Comparison of ENCODE assay signal across 8 cellular contexts in genomic region chr3:5187152-5187919, GRCh38. TPM values are rescaled to one million over a fixed set of nuclear protein-coding genes. Genes with fewer than 3 reads are reported as not detected.
DNase-seq lines count a peak whose midpoint lies in the region; ATAC-seq, FAIRE-seq and TF ChIP-seq lines count a peak whose summit lies in the region.

TSS of gene EDEM1 (plus strand) at chr3:5187707. CDS start at chr3:5187806, 99 bp downstream.

- peak within 1 kb of the TSS; percentile 95 for H3K27ac Mint-ChIP-seq in activated T-cell treated with anti-CD3 and anti-CD28 coated beads, Interleukin-2, amount 50 U/mL, for 72 hours

- peak within 1 kb of the TSS; percentile 90 for H3K23ac ChIP-seq in IMR-90 (ENCODE audit: low read depth, low read length)

- H2BK5ac ChIP-seq in IMR-90 (ENCODE audit: low read depth, low read length, poor library complexity, severe bottlenecking): peak within 1 kb of the TSS; percentile 88

- peak within 1 kb of the TSS; percentile 80 for H3K56ac ChIP-seq in IMR-90 (ENCODE audit: extremely low read depth, insufficient read depth, low read length)

- peak within 1 kb of the TSS; percentile 53 to 81 for H4K8ac ChIP-seq in IMR-90 (ENCODE audit: low read depth in 2 of 2, low read length in 2 of 2)

- H3K36me3 ChIP-seq in IMR-90 (ENCODE audit: control insufficient read depth, insufficient read depth, low read length): no peaks in the 10 kb centered on the region
- H3K36me3 ChIP-seq in esophagus squamous epithelium: peaks cover 0 to 16% (median 0%) of the 10 kb centered on the region in 3 donors

- peaks cover 17 to 32% of the 10 kb centered on the region in 2 donors for H3K36me3 Mint-ChIP-seq in activated T-cell treated with anti-CD3 and anti-CD28 coated beads, Interleukin-2, amount 50 U/mL, for 72 hours (ENCODE audit: insufficient read depth in 2 of 2)

- H4K20me1 ChIP-seq in IMR-90 (ENCODE audit: insufficient read depth, low read length): peaks cover 15% of the 10 kb centered on the region; the same call in 1 of the 2 replicates

- H3K18ac ChIP-seq in IMR-90 (ENCODE audit: low read depth, low read length): peak within 1 kb of the TSS; percentile 47

- H3K27me3 ChIP-seq in IMR-90 (ENCODE audit: control insufficient read depth, insufficient read depth, low read length) (no peaks in the 10 kb centered on the region), esophagus squamous epithelium (no peaks in the 10 kb centered on the region)

- in situ Hi-C loops in IMR-90 (cut with MboI; ENCODE audit: low sequenced_read_pairs): no loop called here

- H3K27me3 Mint-ChIP-seq in activated T-cell treated with anti-CD3 and anti-CD28 coated beads, Interleukin-2, amount 50 U/mL, for 72 hours (ENCODE audit: low read depth): no peaks in the 10 kb centered on the region

- peaks cover 30% of the 10 kb centered on the region for H3K4me1 Mint-ChIP-seq in activated T-cell treated with anti-CD3 and anti-CD28 coated beads, Interleukin-2, amount 50 U/mL, for 72 hours (ENCODE audit: low read depth)

- peak within 1 kb of the TSS; percentile 98 for H2AK9ac ChIP-seq in IMR-90 (replicated peaks; ENCODE audit: low read depth, low read length, poor library complexity)

- H3K4me3 ChIP-seq in IMR-90 (ENCODE audit: insufficient read depth, low read depth, low read length) (peak within 1 kb of the TSS; percentile 94), esophagus squamous epithelium (peak within 1 kb of the TSS; percentile 88 to 100 (median 94))

- peak within 1 kb of the TSS; percentile 97 to 99 for H3K4me3 Mint-ChIP-seq in activated T-cell treated with anti-CD3 and anti-CD28 coated beads, Interleukin-2, amount 50 U/mL, for 72 hours

- no peaks in the 10 kb centered on the region for H3K9me3 Mint-ChIP-seq in activated T-cell treated with anti-CD3 and anti-CD28 coated beads, Interleukin-2, amount 50 U/mL, for 72 hours

- peak; percentile 35 for DNase-seq in DMS153 treated with DMSO at 0.1 percent for 48 hours (lab: John Stamatoyannopoulos, UW; ENCODE audit: unreplicated experiment)
- peak; percentile 94 for DNase-seq in IMR-90
- DNase-seq in RCC 7860 (ENCODE audit: low spot score): peak; percentile 82
- peak; percentile 95 to 99 for DNase-seq in activated T-cell treated with anti-CD3 and anti-CD28 coated beads, Interleukin-2, amount 50 U/mL, for 72 hours
- DNase-seq in esophagus squamous epithelium (lab: John Stamatoyannopoulos, UW): peak; percentile 93
- DNase-seq in myocyte (ENCODE audit: low read depth): peak; percentile 96
- DNase-seq in stimulated activated CD8-positive, alpha-beta memory T cell treated with anti-CD3 and anti-CD28 coated beads, Interleukin-7, amount 100 ng/mL, for 4 hours (ENCODE audit: low read depth in 2 of 2): peak; percentile 81 to 89

- dilution Hi-C loops in IMR-90 (cut with HindIII; ENCODE audit: low sequenced_read_pairs, unreplicated experiment): no loop called here

- H2BK120ac ChIP-seq in IMR-90 (ENCODE audit: low read depth, low read length): no peak within 1 kb of the TSS

- POLR2A ChIA-PET in IMR-90 (lab: Charles Lee; ENCODE audit: unreplicated experiment): interaction anchor here (0.6 kb wide), 1 partner anchor 23 kb away, joined by 3 read pairs; no protein-coding TSS in a partner anchor

- H3K9me3 ChIP-seq in IMR-90 (ENCODE audit: control insufficient read depth, insufficient read depth, low read length) (no peaks in the 10 kb centered on the region), esophagus squamous epithelium (no peaks in the 10 kb centered on the region)

- H2BK20ac ChIP-seq in IMR-90 (ENCODE audit: low read depth, low read length): no peak within 1 kb of the TSS

- no peak for TF ChIP-seq RAD21 in IMR-90 (IDR thresholded peaks at IDR 0.05; ENCODE audit: low read length)

- peak within 1 kb of the TSS; percentile 92 for H3K9ac ChIP-seq in IMR-90 (ENCODE audit: low read depth, low read length)

- H3K79me1 ChIP-seq in IMR-90 (ENCODE audit: low read depth in 1 of 2, low read length in 2 of 2): peaks cover 0 to 31% of the 10 kb centered on the region in 2 experiments; a peak in 2 of 4 replicates

- peaks cover 2% of the 10 kb centered on the region for H3K4me1 ChIP-seq in IMR-90 (ENCODE audit: control insufficient read depth, insufficient read depth, low read length)
- peaks cover 5 to 65% (median 13%) of the 10 kb centered on the region in 3 donors for H3K4me1 ChIP-seq in esophagus squamous epithelium

- H4K91ac ChIP-seq in IMR-90 (ENCODE audit: insufficient read depth, low read depth, low read length): peak within 1 kb of the TSS; percentile 71

- intact Hi-C loops in IMR-90 (cut with micrococcal nuclease) (loop anchor here (1.0 to 5.0 kb wide), 4 partner anchors 50 to 530 kb away; partner anchors contain the start of gene ARL8B), esophagus squamous epithelium (cut with DNase I) (loop anchor here (5.0 kb wide), 1 partner anchor 65 kb away; the partner anchor contains the start of gene ARL8B)

- H3K27ac ChIP-seq in IMR-90 (ENCODE audit: insufficient read depth, low read length) (peak within 1 kb of the TSS; percentile 88), esophagus squamous epithelium (peak within 1 kb of the TSS; percentile 95 to 100 (median 98))

- CTCF ChIA-PET in IMR-90 (lab: Yijun Ruan, JAX): interaction anchor here (1.2 kb wide), 1 partner anchor 15 kb away, joined by 4 read pairs; no protein-coding TSS in a partner anchor

- peak; percentile 86 for TF ChIP-seq POLR2A in IMR-90 (IDR thresholded peaks at IDR 0.05; ENCODE audit: low read depth, low read length)
- TF ChIP-seq POLR2A in esophagus squamous epithelium (IDR thresholded peaks at IDR 0.05): peak in 3 of 4 donors; percentile 85 to 95 (median 87)

- WGBS in IMR-90 (ENCODE audit: extremely low coverage in 2 of 2, insufficient read length in 1 of 2), 2 experiments: 0% methylated on average over 35 of the region's 78 CpGs; no CpG with 5 or more reads in 1 of the 2 experiments
- 0% methylated on average over 12 of the region's 78 CpGs for WGBS in esophagus squamous epithelium, 2 donors

- peaks cover 9% of the 10 kb centered on the region; the same call in 1 of the 2 replicates for H3K9me1 ChIP-seq in IMR-90 (ENCODE audit: insufficient read depth, low read length)

- H2AFZ ChIP-seq in IMR-90 (replicated peaks; ENCODE audit: low read length, poor library complexity): peak within 1 kb of the TSS; percentile 95

- peak within 1 kb of the TSS; percentile 80; the same call in 1 of the 2 replicates for H2AK5ac ChIP-seq in IMR-90 (ENCODE audit: low read depth, low read length)

- H2BK15ac ChIP-seq in IMR-90 (ENCODE audit: low read depth, low read length): no peak within 1 kb of the TSS

- H3K4me2 ChIP-seq in IMR-90 (ENCODE audit: low read depth, low read length): peak within 1 kb of the TSS; percentile 94

- BruUV-seq in IMR-90 (replicated peaks; lab: Mats Ljungman, UMichigan): no TSS peak

- no peak for FAIRE-seq in RCC 7860 (lab: Jason Lieb, UNC)

- peak within 1 kb of the TSS; percentile 85 for H3K14ac ChIP-seq in IMR-90 (replicated peaks; ENCODE audit: low read depth, low read length)

- TF ChIP-seq CTCF in IMR-90 (conservative IDR thresholded peaks at IDR 0.05; ENCODE audit: low read depth, low read length) (no peak), esophagus squamous epithelium (IDR thresholded peaks at IDR 0.05) (peak in 1 of 6 experiments; percentile 6)

- ATAC-seq in GM21529 (IDR thresholded peaks at IDR 0.05; ENCODE audit: unreplicated experiment): peak; percentile 77
- ATAC-seq in IMR-90 (ENCODE audit: low read depth): peak; percentile 95
- peak; percentile 87 to 88 for ATAC-seq in activated T-cell treated with anti-CD3 and anti-CD28 coated beads, Interleukin-2, amount 50 U/mL, for 72 hours (replicated peaks in 1 of 2)

- peak within 1 kb of the TSS; percentile 66 for H4K5ac ChIP-seq in IMR-90 (ENCODE audit: low read depth, low read length)

- H3K4ac ChIP-seq in IMR-90 (ENCODE audit: low read depth, low read length): peak within 1 kb of the TSS; percentile 79

TF ChIP-seq in IMR-90, 13 proteins besides CTCF, POLR2A, EP300 and RAD21 (continues in another document):
- TF ChIP-seq BHLHE40 (IDR thresholded peaks at IDR 0.05; ENCODE audit: low read depth, low read length): no peak
- no peak for TF ChIP-seq NFE2L2 (IDR thresholded peaks at IDR 0.05; ENCODE audit: low read depth, low read length)
- peak; percentile 36; the same call in 1 of the 2 replicates for TF ChIP-seq MXI1 (IDR thresholded peaks at IDR 0.05; ENCODE audit: borderline replicate concordance, low read depth, low read length)
- TF ChIP-seq MAFK (IDR thresholded peaks at IDR 0.05; ENCODE audit: low read depth, low read length): no peak
- TF ChIP-seq RFX5 (IDR thresholded peaks at IDR 0.05; ENCODE audit: low read depth, low read length): no peak
- 0 out of 2 replicates have a peak, but pooled peaks have one; percentile 18 for TF ChIP-seq CHD1 (IDR thresholded peaks at IDR 0.05; ENCODE audit: low read depth, low read length)
- no peak for TF ChIP-seq SMC3 (IDR thresholded peaks at IDR 0.05; ENCODE audit: low read depth, low read length)
- no peak for TF ChIP-seq CEBPB (IDR thresholded peaks at IDR 0.05; ENCODE audit: low read depth, low read length)
- no peak for TF ChIP-seq FOS (IDR thresholded peaks at IDR 0.05; ENCODE audit: low read depth, low read length)
- no peak for TF ChIP-seq RCOR1 (IDR thresholded peaks at IDR 0.05; ENCODE audit: insufficient replicate concordance, low read length)
- no peak for TF ChIP-seq ELK1 (IDR thresholded peaks at IDR 0.05; ENCODE audit: borderline replicate concordance, low read depth, low read length)

RNA-seq across cellular contexts. Expression of gene EDEM1, which starts in this region (rescaled TPM):
- 20.8 and 23.5 TPM in 2 replicates for total RNA-seq in IMR-90 (2012; rRNA removed)
- 19.9 and 27.0 TPM in 2 replicates for polyA plus RNA-seq in IMR-90 (2012; rRNA removed)
- 9.4 and 12.3 TPM in 2 replicates for polyA plus RNA-seq in IMR-90 (2012; cell fraction: cytosol; rRNA removed)
- 15.0 and 38.4 TPM in 2 replicates for polyA plus RNA-seq in IMR-90 (2012; cell fraction: nucleus; rRNA removed; ENCODE audit: low replicate concordance)
- total RNA-seq in activated T-cell treated with anti-CD3 and anti-CD28 coated beads, Interleukin-2, amount 50 U/mL, for 72 hours: 100 to 1,000 TPM; 225 to 272 TPM
- 10 to 100 TPM; 25.0 to 56.6 (median 40.2) TPM for total RNA-seq in esophagus squamous epithelium
- 6.7 and 9.1 TPM in 2 replicates for total RNA-seq in myocyte
- polyA plus RNA-seq in myocyte (2012): 18.7 TPM

Comparison
In these comparisons a context has a peak if more than half of its experiments do, and no peak if none do; other contexts are left out.
1. Peak in every context shown above with its lines: DNase-seq, ATAC-seq, H3K4me3 ChIP-seq and H3K27ac ChIP-seq.
2. DNase-seq: peak in every context shown above with its lines; median percentile 97 in activated T-cell treated with anti-CD3 and anti-CD28 coated beads, Interleukin-2, amount 50 U/mL, for 72 hours; 96 in myocyte; 94 in IMR-90; 93 in esophagus squamous epithelium; 85 in stimulated activated CD8-positive, alpha-beta memory T cell treated with anti-CD3 and anti-CD28 coated beads, Interleukin-7, amount 100 ng/mL, for 4 hours; 82 in RCC 7860; 35 in DMS153 treated with DMSO at 0.1 percent for 48 hours.